In genomic region chr13:24997367-24997967, GRCh38 we compare ENCODE assay signal across 9 cellular contexts.
DNase-seq lines count a peak whose midpoint lies in the region; ATAC-seq, FAIRE-seq and TF ChIP-seq lines count a peak whose summit lies in the region.
"Had no signal": no experiment of that assay in that cellular context is flagged by ENCODE, and none has a peak within 500 bp of the region (broad histone marks: within the 10 kb centered on the region; RNA-seq: fewer than 3 reads in every experiment).

No MANE protein-coding gene starts in this region.

- no peak overlapping the region for H3K27ac Mint-ChIP-seq in CD4-positive, alpha-beta memory T cell
- H3K27ac Mint-ChIP-seq: T-cell had no signal

- intact Hi-C loops in CD4-positive, alpha-beta memory T cell (cut with micrococcal nuclease) = no loop called here
- intact Hi-C loops in sciatic nerve (cut with DNase I) (no loop called here), aorta (cut with DNase I) (no loop called here)

- in situ Hi-C loops in GM13977 (cut with MboI; ENCODE audit: low pct_unique_long_range_greater_than_20kb, low sequenced_read_pairs, unreplicated experiment) = loop anchor here (25.0 kb wide), 1 partner anchor 260 kb away; no protein-coding TSS in a partner anchor

- H3K4me2 ChIP-seq in OCI-LY1 (ENCODE audit: low read length) = no peak overlapping the region

- H3K27me3 Mint-ChIP-seq in CD4-positive, alpha-beta memory T cell = peaks cover 14 to 38% of the 10 kb centered on the region in 2 donors

- no peaks in the 10 kb centered on the region for H3K9me3 Mint-ChIP-seq in CD4-positive, alpha-beta memory T cell
- H3K9me3 Mint-ChIP-seq: T-cell had no signal

- H3K9me2 ChIP-seq in OCI-LY1 (ENCODE audit: low read depth, low read length) = no peaks in the 10 kb centered on the region

- no peak overlapping the region for H3K4me3 Mint-ChIP-seq in CD4-positive, alpha-beta memory T cell
- H3K4me3 Mint-ChIP-seq: T-cell had no signal

- no peaks in the 10 kb centered on the region for H3F3A ChIP-seq in OCI-LY1 (ENCODE audit: insufficient read depth, low read length)

- no peaks in the 10 kb centered on the region for H4K20me1 ChIP-seq in OCI-LY1 (ENCODE audit: insufficient read depth, low read length)

- WGBS in aorta, 2 donors = 34 to 37% methylated on average over 10 of the region's 10 CpGs

- peak; percentile 4 for FAIRE-seq in endometrium (lab: Jason Lieb, UNC)

- H3K36me3 ChIP-seq in CD4-positive, alpha-beta memory T cell (ENCODE audit: insufficient read depth, low read length) = no peaks in the 10 kb centered on the region
- H3K36me3 ChIP-seq in OCI-LY1 (ENCODE audit: insufficient read depth, low read length) (no peaks in the 10 kb centered on the region), aorta (ENCODE audit: control insufficient read depth in 1 of 2, insufficient read depth in 2 of 2, low read length in 1 of 2) (no peaks in the 10 kb centered on the region)

- no peak overlapping the region for H3K4me3 ChIP-seq in CD4-positive, alpha-beta memory T cell (ENCODE audit: low read length in 2 of 2)
- no peak overlapping the region for H3K4me3 ChIP-seq in OCI-LY1 (ENCODE audit: low read depth, low read length, poor library complexity, severe bottlenecking)
- H3K4me3 ChIP-seq in aorta (ENCODE audit: low read length in 2 of 2) = no peak overlapping the region

- no peaks in the 10 kb centered on the region for H3K36me3 Mint-ChIP-seq in CD4-positive, alpha-beta memory T cell
- H3K36me3 Mint-ChIP-seq: T-cell had no signal

- POLR2A ChIA-PET in CD4-positive, alpha-beta memory T cell (lab: Charles Lee; ENCODE audit: partially characterized antibody) = no interaction called here

- H3K27me3 ChIP-seq in CD4-positive, alpha-beta memory T cell (ENCODE audit: insufficient read depth, low read length) = peaks cover 10% of the 10 kb centered on the region
- H3K27me3 ChIP-seq in OCI-LY1 (ENCODE audit: insufficient read depth, low read length) = no peaks in the 10 kb centered on the region
- H3K27me3 ChIP-seq in aorta (ENCODE audit: control insufficient read depth in 1 of 2, insufficient read depth in 2 of 2, low read length in 1 of 2) = no peaks in the 10 kb centered on the region

- peak; percentile 11 to 39 (median 32) for DNase-seq in CD4-positive, alpha-beta memory T cell
- DNase-seq in GM13977 (ENCODE audit: low spot score) = peak; percentile 37
- DNase-seq in pons (ENCODE audit: low spot score) = peak; percentile 56
- DNase-seq in sciatic nerve (ENCODE audit: low spot score) = no peak
- no peak for DNase-seq in aorta

- H3K9ac ChIP-seq in OCI-LY1 (ENCODE audit: low read length) = no peak overlapping the region

- H2AFZ ChIP-seq in OCI-LY1 (ENCODE audit: low read length) = no peak overlapping the region

- peaks cover 0 to 5% (median 5%) of the 10 kb centered on the region in 4 donors for H3K4me1 Mint-ChIP-seq in CD4-positive, alpha-beta memory T cell

- no peaks in the 10 kb centered on the region for H3K79me2 ChIP-seq in OCI-LY1 (ENCODE audit: insufficient read depth, low read length)

- H3K27ac ChIP-seq in CD4-positive, alpha-beta memory T cell (ENCODE audit: low read depth, low read length) = no peak overlapping the region
- H3K27ac ChIP-seq in OCI-LY1 (ENCODE audit: low read depth, low read length, poor library complexity, severe bottlenecking) = no peak overlapping the region
- no peak overlapping the region for H3K27ac ChIP-seq in aorta (ENCODE audit: low read depth in 1 of 2, low read length in 2 of 2)

- TF ChIP-seq CTCF in GM13977 (IDR thresholded peaks at IDR 0.05; ENCODE audit: extremely low read depth, insufficient read depth, missing control alignments) = peak; percentile 73
- peak; percentile 69 for TF ChIP-seq CTCF in OCI-LY1 (IDR thresholded peaks at IDR 0.05; ENCODE audit: low read length)

- ATAC-seq in sciatic nerve = no peak
- no peak for ATAC-seq in aorta (ENCODE audit: low FRiP score)
- no peak for ATAC-seq in GM19452 (IDR thresholded peaks at IDR 0.05; ENCODE audit: unreplicated experiment)
- ATAC-seq: T-cell had no signal

- no peaks in the 10 kb centered on the region for H3K4me1 ChIP-seq in CD4-positive, alpha-beta memory T cell (ENCODE audit: insufficient read depth, low read length)
- H3K4me1 ChIP-seq in OCI-LY1 (ENCODE audit: insufficient read depth, low read length, severe bottlenecking) (no peaks in the 10 kb centered on the region), aorta (ENCODE audit: control insufficient read depth in 1 of 2, insufficient read depth in 2 of 2, low read length in 2 of 2) (no peaks in the 10 kb centered on the region)

- H3K9me3 ChIP-seq in CD4-positive, alpha-beta memory T cell (ENCODE audit: control insufficient read depth in 1 of 2, low read length in 2 of 2) = no peaks in the 10 kb centered on the region
- H3K9me3 ChIP-seq in OCI-LY1 (ENCODE audit: low read length) (no peaks in the 10 kb centered on the region), aorta (ENCODE audit: control insufficient read depth, low read length) (no peaks in the 10 kb centered on the region)

- CTCF ChIA-PET in CD4-positive, alpha-beta memory T cell (lab: Charles Lee; ENCODE audit: partially characterized antibody) = interaction anchor here (1.0 to 1.4 kb wide), 2 partner anchors 14 to 15 kb away, joined by 3 read pairs; no protein-coding TSS in a partner anchor

Comparison
In these comparisons a context has a peak if more than half of its experiments do, and no peak if none do; other contexts are left out.
1. DNase-seq: peak in CD4-positive, alpha-beta memory T cell (5 of 5), GM13977 (single experiment) and pons (single experiment); none in sciatic nerve (single experiment) and aorta (0 of 2).